30 cellular contexts compared by ENCODE assay signal in the genomic region with DNA sequence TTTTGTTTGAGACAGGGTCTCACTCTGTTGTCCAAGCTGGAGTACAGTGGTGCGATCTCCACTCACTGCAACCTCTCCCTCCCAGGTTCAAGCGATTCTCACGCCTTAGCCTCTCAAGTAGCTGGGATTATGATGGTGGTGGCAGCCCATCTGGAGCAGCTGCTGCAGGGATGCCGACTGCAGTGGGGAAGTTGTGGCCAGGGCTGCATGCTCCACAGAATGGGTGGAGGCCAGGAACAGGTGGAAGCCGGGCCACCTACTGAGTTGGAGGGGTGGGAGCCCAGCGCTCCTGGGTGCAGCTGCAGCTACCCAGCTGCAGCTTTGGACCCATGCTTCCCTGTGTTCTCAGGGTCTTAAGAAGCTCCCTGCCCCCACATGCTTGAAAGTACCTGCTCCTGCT.
"Had no signal": no experiment of that assay in that cellular context is flagged by ENCODE, and none has a peak within 500 bp of the region (broad histone marks: within the 10 kb centered on the region; RNA-seq: fewer than 3 reads in every experiment).

No MANE protein-coding gene starts in this region.

- H3K4me3 ChIP-seq: adrenal gland, body of pancreas, heart left ventricle had no signal

- H3K36me3 Mint-ChIP-seq: activated CD4-positive, alpha-beta memory T cell treated with anti-CD3 and anti-CD28 coated beads for 36 hours had no signal

- H3K36me3 ChIP-seq: adrenal gland, heart left ventricle had no signal

- H3K9me3 ChIP-seq: adrenal gland, body of pancreas, heart left ventricle had no signal

- H3K9me3 Mint-ChIP-seq: activated CD4-positive, alpha-beta memory T cell treated with anti-CD3 and anti-CD28 coated beads for 36 hours; activated CD4-positive, alpha-beta T cell treated with anti-CD3 and anti-CD28 coated beads, Interleukin-2, amount 10 ng/mL, durations not matched to agents 24 days and 14 days; activated naive CD4-positive, alpha-beta T cell treated with anti-CD3 and anti-CD28 coated beads for 36 hours; activated naive CD4-positive, alpha-beta T cell treated with anti-CD3 and anti-CD28 coated beads, Interleukin-2, amount 50 U/mL, for 24 hours; activated naive CD8-positive, alpha-beta T cell treated with anti-CD3 and anti-CD28 coated beads for 36 hours; activated naive CD8-positive, alpha-beta T cell treated with anti-CD3 and anti-CD28 coated beads, Interleukin-2, amount 50 U/mL, for 24 hours; activated T-helper 1 cell treated with anti-CD3 and anti-CD28 coated beads, Interleukin-12 subunit alpha, Interleukin-12 subunit beta, Interleukin-2, Interleukin-4 antibody, amounts not matched to agents 30 ng/mL and 10 ng/mL and 1 ng/mL, durations not matched to agents 14 hours and 24 hours and 36 hours; activated T-helper 2 cell treated with anti-CD3 and anti-CD28 coated beads, Interferon-gamma antibody, Interleukin-2, Interleukin-4, amounts not matched to agents 10 μg/mL and 5 μg/mL and 100 μg/mL, durations not matched to agents 14 hours and 24 hours and 36 hours had no signal

- H3K27me3 ChIP-seq: adrenal gland, body of pancreas, heart left ventricle had no signal

- ATAC-seq: activated CD4-positive, alpha-beta T cell treated with anti-CD3 and anti-CD28 coated beads for 36 hours; activated CD8-positive, alpha-beta memory T cell treated with anti-CD3 and anti-CD28 coated beads, Interleukin-2, amount 10 ng/mL, durations not matched to agents 7 days and 5 days; activated CD8-positive, alpha-beta T cell treated with anti-CD3 and anti-CD28 coated beads, Interleukin-2, amount 10 ng/mL, durations not matched to agents 7 days and 5 days; activated naive CD8-positive, alpha-beta T cell treated with anti-CD3 and anti-CD28 coated beads, Interleukin-2, amount 50 U/mL, for 24 hours; body of pancreas; esophagus mucosa; heart left ventricle had no signal

- H3K4me1 ChIP-seq: adrenal gland, body of pancreas, heart left ventricle had no signal

- H3K4me1 Mint-ChIP-seq: activated CD4-positive, alpha-beta T cell treated with anti-CD3 and anti-CD28 coated beads for 36 hours; activated CD4-positive, alpha-beta T cell treated with anti-CD3 and anti-CD28 coated beads, Interleukin-2, amount 10 ng/mL, durations not matched to agents 24 days and 14 days; activated CD8-positive, alpha-beta memory T cell treated with anti-CD3 and anti-CD28 coated beads, Interleukin-2, amount 10 ng/mL, durations not matched to agents 7 days and 5 days; activated naive CD4-positive, alpha-beta T cell treated with anti-CD3 and anti-CD28 coated beads, Interleukin-2, amount 50 U/mL, for 24 hours; activated naive CD8-positive, alpha-beta T cell treated with anti-CD3 and anti-CD28 coated beads for 36 hours; activated naive CD8-positive, alpha-beta T cell treated with anti-CD3 and anti-CD28 coated beads, Interleukin-2, amount 50 U/mL, for 24 hours; endodermal cell had no signal

- DNase-seq: activated CD4-positive, alpha-beta memory T cell treated with anti-CD3 and anti-CD28 coated beads for 36 hours; activated CD4-positive, alpha-beta T cell treated with anti-CD3 and anti-CD28 coated beads for 36 hours; activated CD4-positive, alpha-beta T cell treated with anti-CD3 and anti-CD28 coated beads, Interleukin-2, amount 10 ng/mL, durations not matched to agents 24 days and 14 days; activated CD4-positive, CD25-positive, alpha-beta regulatory T cell; activated CD4-positive, CD25-positive, alpha-beta regulatory T cell treated with anti-CD3 and anti-CD28 coated beads, Interleukin-2, amount 50 U/mL, for 72 hours; activated CD8-positive, alpha-beta memory T cell treated with anti-CD3 and anti-CD28 coated beads, Interleukin-2, amount 10 ng/mL, durations not matched to agents 7 days and 5 days; activated CD8-positive, alpha-beta memory T cell treated with anti-CD3 and anti-CD28 coated beads, Interleukin-2, amount 50 U/mL, for 4 hours; activated CD8-positive, alpha-beta T cell treated with anti-CD3 and anti-CD28 coated beads, Interleukin-2, amount 10 ng/mL, durations not matched to agents 7 days and 5 days; activated effector memory CD4-positive, alpha-beta T cell treated with anti-CD3 and anti-CD28 coated beads, Interleukin-2, amount 50 U/mL, for 16 hours; activated naive CD4-positive, alpha-beta T cell treated with anti-CD3 and anti-CD28 coated beads for 36 hours; activated naive CD8-positive, alpha-beta T cell treated with anti-CD3 and anti-CD28 coated beads for 36 hours; activated naive CD8-positive, alpha-beta T cell treated with anti-CD3 and anti-CD28 coated beads, Interleukin-2, amount 50 U/mL, for 24 hours; activated T-cell treated with anti-CD3 and anti-CD28 coated beads, Interleukin-2, amount 50 U/mL, for 1 hour; activated T-cell treated with anti-CD3 and anti-CD28 coated beads, Interleukin-2, amount 50 U/mL, for 48 hours; adrenal gland; amygdala; aorta; body of pancreas; caudate nucleus; cortex of kidney; effector memory CD4-positive, alpha-beta T cell; endodermal cell; foreskin fibroblast; glutamatergic neuron; heart left ventricle; T-helper 2 cell had no signal

- H3K27ac ChIP-seq: adrenal gland, body of pancreas, heart left ventricle had no signal

- H3K4me3 Mint-ChIP-seq: activated CD4-positive, alpha-beta memory T cell treated with anti-CD3 and anti-CD28 coated beads for 36 hours; activated CD4-positive, alpha-beta T cell treated with anti-CD3 and anti-CD28 coated beads for 36 hours; activated CD4-positive, alpha-beta T cell treated with anti-CD3 and anti-CD28 coated beads, Interleukin-2, amount 10 ng/mL, durations not matched to agents 24 days and 14 days; activated CD8-positive, alpha-beta memory T cell treated with anti-CD3 and anti-CD28 coated beads, Interleukin-2, amount 10 ng/mL, durations not matched to agents 7 days and 5 days; activated CD8-positive, alpha-beta T cell treated with anti-CD3 and anti-CD28 coated beads, Interleukin-2, amount 10 ng/mL, durations not matched to agents 7 days and 5 days; activated naive CD4-positive, alpha-beta T cell treated with anti-CD3 and anti-CD28 coated beads for 36 hours; activated naive CD4-positive, alpha-beta T cell treated with anti-CD3 and anti-CD28 coated beads, Interleukin-2, amount 50 U/mL, for 24 hours; activated naive CD8-positive, alpha-beta T cell treated with anti-CD3 and anti-CD28 coated beads for 36 hours; activated naive CD8-positive, alpha-beta T cell treated with anti-CD3 and anti-CD28 coated beads, Interleukin-2, amount 50 U/mL, for 24 hours; activated T-helper 1 cell treated with anti-CD3 and anti-CD28 coated beads, Interleukin-12 subunit alpha, Interleukin-12 subunit beta, Interleukin-2, Interleukin-4 antibody, amounts not matched to agents 30 ng/mL and 10 ng/mL and 1 ng/mL, durations not matched to agents 14 hours and 24 hours and 36 hours; endodermal cell had no signal

- H3K27me3 Mint-ChIP-seq: activated CD4-positive, alpha-beta memory T cell treated with anti-CD3 and anti-CD28 coated beads for 36 hours; activated CD4-positive, alpha-beta T cell treated with anti-CD3 and anti-CD28 coated beads for 36 hours; activated CD4-positive, alpha-beta T cell treated with anti-CD3 and anti-CD28 coated beads, Interleukin-2, amount 10 ng/mL, durations not matched to agents 24 days and 14 days; activated CD8-positive, alpha-beta memory T cell treated with anti-CD3 and anti-CD28 coated beads, Interleukin-2, amount 10 ng/mL, durations not matched to agents 7 days and 5 days; activated naive CD4-positive, alpha-beta T cell treated with anti-CD3 and anti-CD28 coated beads, Interleukin-2, amount 50 U/mL, for 24 hours; activated naive CD8-positive, alpha-beta T cell treated with anti-CD3 and anti-CD28 coated beads for 36 hours; activated naive CD8-positive, alpha-beta T cell treated with anti-CD3 and anti-CD28 coated beads, Interleukin-2, amount 50 U/mL, for 24 hours had no signal

- H3K27ac Mint-ChIP-seq: activated CD4-positive, alpha-beta memory T cell treated with anti-CD3 and anti-CD28 coated beads for 36 hours; activated CD4-positive, alpha-beta T cell treated with anti-CD3 and anti-CD28 coated beads for 36 hours; activated CD4-positive, alpha-beta T cell treated with anti-CD3 and anti-CD28 coated beads, Interleukin-2, amount 10 ng/mL, durations not matched to agents 24 days and 14 days; activated CD8-positive, alpha-beta memory T cell treated with anti-CD3 and anti-CD28 coated beads, Interleukin-2, amount 10 ng/mL, durations not matched to agents 7 days and 5 days; activated CD8-positive, alpha-beta T cell treated with anti-CD3 and anti-CD28 coated beads, Interleukin-2, amount 10 ng/mL, durations not matched to agents 7 days and 5 days; activated naive CD4-positive, alpha-beta T cell treated with anti-CD3 and anti-CD28 coated beads for 36 hours; activated naive CD4-positive, alpha-beta T cell treated with anti-CD3 and anti-CD28 coated beads, Interleukin-2, amount 50 U/mL, for 24 hours; activated naive CD8-positive, alpha-beta T cell treated with anti-CD3 and anti-CD28 coated beads for 36 hours; activated naive CD8-positive, alpha-beta T cell treated with anti-CD3 and anti-CD28 coated beads, Interleukin-2, amount 50 U/mL, for 24 hours; activated T-helper 1 cell treated with anti-CD3 and anti-CD28 coated beads, Interleukin-12 subunit alpha, Interleukin-12 subunit beta, Interleukin-2, Interleukin-4 antibody, amounts not matched to agents 30 ng/mL and 10 ng/mL and 1 ng/mL, durations not matched to agents 14 hours and 24 hours and 36 hours; activated T-helper 2 cell treated with anti-CD3 and anti-CD28 coated beads, Interferon-gamma antibody, Interleukin-2, Interleukin-4, amounts not matched to agents 10 μg/mL and 5 μg/mL and 100 μg/mL, durations not matched to agents 14 hours and 24 hours and 36 hours; endodermal cell had no signal
